ENCODE assay signal across 1 cellular context in genomic region chr14:73949752-73950734, GRCh38.
TF ChIP-seq lines count a peak whose summit lies in the region.

Gene COQ6, plus strand, starts transcription at chr14:73950302. Its CDS starts 31 bp downstream, at chr14:73950333.
A gene with protein sequence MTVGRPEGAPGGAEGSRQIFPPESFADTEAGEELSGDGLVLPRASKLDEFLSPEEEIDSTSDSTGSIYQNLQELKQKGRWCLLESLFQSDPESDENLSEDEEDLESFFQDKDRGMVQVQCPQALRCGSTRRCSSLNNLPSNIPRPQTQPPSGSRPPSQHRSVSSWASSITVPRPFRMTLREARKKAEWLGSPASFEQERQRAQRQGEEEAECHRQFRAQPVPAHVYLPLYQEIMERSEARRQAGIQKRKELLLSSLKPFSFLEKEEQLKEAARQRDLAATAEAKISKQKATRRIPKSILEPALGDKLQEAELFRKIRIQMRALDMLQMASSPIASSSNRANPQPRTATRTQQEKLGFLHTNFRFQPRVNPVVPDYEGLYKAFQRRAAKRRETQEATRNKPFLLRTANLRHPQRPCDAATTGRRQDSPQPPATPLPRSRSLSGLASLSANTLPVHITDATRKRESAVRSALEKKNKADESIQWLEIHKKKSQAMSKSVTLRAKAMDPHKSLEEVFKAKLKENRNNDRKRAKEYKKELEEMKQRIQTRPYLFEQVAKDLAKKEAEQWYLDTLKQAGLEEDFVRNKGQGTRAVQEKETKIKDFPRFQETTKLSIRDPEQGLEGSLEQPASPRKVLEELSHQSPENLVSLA (minus strand): TSS chr14:73950094. CDS start chr14:73950026, 68 bp downstream.

TF ChIP-seq in HepG2, 621 proteins besides CTCF, POLR2A, EP300 and RAD21 (continued from another document and continues in another):
- TF ChIP-seq MLX (CRISPR knock-in tag; IDR thresholded peaks at IDR 0.05) = peak; percentile 33; the same call in 1 of the 2 replicates
- no peak for TF ChIP-seq GLI4 (CRISPR knock-in tag; IDR thresholded peaks at IDR 0.05; ENCODE audit: borderline replicate concordance)
- TF ChIP-seq ESRRA (CRISPR knock-in tag; IDR thresholded peaks at IDR 0.05; ENCODE audit: low read depth) = no peak; the same call in 1 of the 2 replicates
- TF ChIP-seq ZNF337 (CRISPR knock-in tag; IDR thresholded peaks at IDR 0.05; ENCODE audit: borderline replicate concordance, low read depth) = peak; percentile 58; the same call in 1 of the 2 replicates
- TF ChIP-seq ZNF747 (CRISPR knock-in tag; IDR thresholded peaks at IDR 0.05; ENCODE audit: borderline replicate concordance) = peak; percentile 83
- TF ChIP-seq SNAPC5 (CRISPR knock-in tag; IDR thresholded peaks at IDR 0.05; ENCODE audit: borderline replicate concordance) = no peak
- TF ChIP-seq ZNF7 (CRISPR knock-in tag; IDR thresholded peaks at IDR 0.05) = no peak
- peak; percentile 50 for TF ChIP-seq SRSF4 (IDR thresholded peaks at IDR 0.05; ENCODE audit: low read depth, low read length, poor library complexity, severe bottlenecking)
- TF ChIP-seq CC2D1A (CRISPR knock-in tag; IDR thresholded peaks at IDR 0.05) = 0 out of 2 replicates have a peak, but pooled peaks have one; percentile 64
- TF ChIP-seq RFX1 (IDR thresholded peaks at IDR 0.05) = peak; percentile 82
- TF ChIP-seq ZFYVE20 (CRISPR knock-in tag; IDR thresholded peaks at IDR 0.05; ENCODE audit: borderline replicate concordance, low read depth) = 0 out of 2 replicates have a peak, but pooled peaks have one; percentile 77
- TF ChIP-seq ZNF639 (CRISPR knock-in tag; conservative IDR thresholded peaks at IDR 0.05) = 0 out of 2 replicates have a peak, but pooled peaks have one; percentile 16
- no peak for TF ChIP-seq TRIM24 (CRISPR knock-in tag; IDR thresholded peaks at IDR 0.05)
- no peak for TF ChIP-seq ISX (CRISPR knock-in tag; conservative IDR thresholded peaks at IDR 0.05)
- TF ChIP-seq NR2C2 (CRISPR knock-in tag; IDR thresholded peaks at IDR 0.05; ENCODE audit: borderline replicate concordance) = peak; percentile 98
- TF ChIP-seq ZNF816 (CRISPR knock-in tag; IDR thresholded peaks at IDR 0.05; ENCODE audit: borderline replicate concordance) = peak; percentile 80; the same call in 1 of the 2 replicates
- no peak for TF ChIP-seq ZNF713 (CRISPR knock-in tag; IDR thresholded peaks at IDR 0.05)
- TF ChIP-seq ZNF280B (CRISPR knock-in tag; IDR thresholded peaks at IDR 0.05; ENCODE audit: borderline replicate concordance) = peak; percentile 89; the same call in 1 of the 2 replicates
- peak; percentile 90 for TF ChIP-seq SP2 (CRISPR knock-in tag; IDR thresholded peaks at IDR 0.05)
- TF ChIP-seq NFATC3 (CRISPR knock-in tag; IDR thresholded peaks at IDR 0.05) = no peak; the same call in 1 of the 2 replicates
- no peak for TF ChIP-seq FOXJ3 (CRISPR knock-in tag; IDR thresholded peaks at IDR 0.05; ENCODE audit: borderline replicate concordance)
- no peak; the same call in 1 of the 2 replicates for TF ChIP-seq HOXA9 (CRISPR knock-in tag; IDR thresholded peaks at IDR 0.05; ENCODE audit: borderline replicate concordance)
- peak; percentile 85; the same call in 1 of the 2 replicates for TF ChIP-seq ZNF605 (CRISPR knock-in tag; IDR thresholded peaks at IDR 0.05)
- TF ChIP-seq RFX3 (CRISPR knock-in tag; IDR thresholded peaks at IDR 0.05) = peak; percentile 74
- no peak for TF ChIP-seq TEAD2 (CRISPR knock-in tag; IDR thresholded peaks at IDR 0.05)
- TF ChIP-seq SALL2 (CRISPR knock-in tag; IDR thresholded peaks at IDR 0.05) = peak; percentile 66; the same call in 1 of the 2 replicates
- TF ChIP-seq AHDC1 (CRISPR knock-in tag; IDR thresholded peaks at IDR 0.05; ENCODE audit: borderline replicate concordance) = peak; percentile 64; the same call in 1 of the 2 replicates
- no peak for TF ChIP-seq MYNN (CRISPR knock-in tag; IDR thresholded peaks at IDR 0.05; ENCODE audit: low read depth)
- TF ChIP-seq HINFP (CRISPR knock-in tag; IDR thresholded peaks at IDR 0.05; ENCODE audit: low read depth) = peak; percentile 72
- TF ChIP-seq, protein P1, sequence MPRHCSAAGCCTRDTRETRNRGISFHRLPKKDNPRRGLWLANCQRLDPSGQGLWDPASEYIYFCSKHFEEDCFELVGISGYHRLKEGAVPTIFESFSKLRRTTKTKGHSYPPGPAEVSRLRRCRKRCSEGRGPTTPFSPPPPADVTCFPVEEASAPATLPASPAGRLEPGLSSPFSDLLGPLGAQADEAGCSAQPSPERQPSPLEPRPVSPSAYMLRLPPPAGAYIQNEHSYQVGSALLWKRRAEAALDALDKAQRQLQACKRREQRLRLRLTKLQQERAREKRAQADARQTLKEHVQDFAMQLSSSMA (CRISPR knock-in tag; IDR thresholded peaks at IDR 0.05) = peak; percentile 84
- TF ChIP-seq ZNF543 (CRISPR knock-in tag; IDR thresholded peaks at IDR 0.05) = 0 out of 2 replicates have a peak, but pooled peaks have one; percentile 38
- TF ChIP-seq NR2F1 (CRISPR knock-in tag; IDR thresholded peaks at IDR 0.05) = peak in 1 of 2 experiments; percentile 73; a peak in 2 of 4 replicates
- TF ChIP-seq BCLAF1 (IDR thresholded peaks at IDR 0.05) = no peak
- TF ChIP-seq NFKB2 (CRISPR knock-in tag; IDR thresholded peaks at IDR 0.05; ENCODE audit: borderline replicate concordance) = peak; percentile 23; the same call in 1 of the 2 replicates
- TF ChIP-seq MLLT10 (CRISPR knock-in tag; IDR thresholded peaks at IDR 0.05) = no peak
- TF ChIP-seq NCOR1 (IDR thresholded peaks at IDR 0.05; ENCODE audit: borderline replicate concordance, low read length) = peak; percentile 73
- 0 out of 3 replicates have a peak, but pooled peaks have one; percentile 67 for TF ChIP-seq MXI1 (IDR thresholded peaks at IDR 0.05; ENCODE audit: borderline replicate concordance, low read depth, low read length)
- TF ChIP-seq ZNF619 (CRISPR knock-in tag; IDR thresholded peaks at IDR 0.05) = peak; percentile 25; the same call in 1 of the 2 replicates
- TF ChIP-seq SMAD9 (CRISPR knock-in tag; IDR thresholded peaks at IDR 0.05) = no peak
- TF ChIP-seq, protein P2, sequence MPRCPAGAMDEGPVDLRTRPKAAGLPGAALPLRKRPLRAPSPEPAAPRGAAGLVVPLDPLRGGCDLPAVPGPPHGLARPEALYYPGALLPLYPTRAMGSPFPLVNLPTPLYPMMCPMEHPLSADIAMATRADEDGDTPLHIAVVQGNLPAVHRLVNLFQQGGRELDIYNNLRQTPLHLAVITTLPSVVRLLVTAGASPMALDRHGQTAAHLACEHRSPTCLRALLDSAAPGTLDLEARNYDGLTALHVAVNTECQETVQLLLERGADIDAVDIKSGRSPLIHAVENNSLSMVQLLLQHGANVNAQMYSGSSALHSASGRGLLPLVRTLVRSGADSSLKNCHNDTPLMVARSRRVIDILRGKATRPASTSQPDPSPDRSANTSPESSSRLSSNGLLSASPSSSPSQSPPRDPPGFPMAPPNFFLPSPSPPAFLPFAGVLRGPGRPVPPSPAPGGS (CRISPR knock-in tag; IDR thresholded peaks at IDR 0.05) = peak; percentile 86
- no peak for TF ChIP-seq IRX3 (CRISPR knock-in tag; IDR thresholded peaks at IDR 0.05; ENCODE audit: borderline replicate concordance, low read depth)
- TF ChIP-seq GATAD2A (CRISPR knock-in tag; IDR thresholded peaks at IDR 0.05) = no peak; the same call in 1 of the 2 replicates
